ENCODE assay signal across 1 cellular context in genomic region chr20:407097-407952, GRCh38.
TF ChIP-seq lines count a peak whose summit lies in the region.

No MANE protein-coding gene starts in this region.

TF ChIP-seq in K562, 482 proteins besides CTCF, POLR2A, EP300 and RAD21 (continued from another document and continues in another):
- peak; percentile 79 for TF ChIP-seq POLR2H (tag; IDR thresholded peaks at IDR 0.05; ENCODE audit: low read depth)
- peak; percentile 67; the same call in 1 of the 2 replicates for TF ChIP-seq PHF8 (IDR thresholded peaks at IDR 0.05; ENCODE audit: borderline replicate concordance, low read length)
- TF ChIP-seq KAT8 (IDR thresholded peaks at IDR 0.05; ENCODE audit: low read depth) = no peak
- TF ChIP-seq RFX1 (IDR thresholded peaks at IDR 0.05) = no peak
- no peak for TF ChIP-seq SLC30A9 (CRISPR knock-in tag; IDR thresholded peaks at IDR 0.05)
- TF ChIP-seq HDAC2 (IDR thresholded peaks at IDR 0.05) = 0 out of 2 replicates have a peak, but pooled peaks have one; percentile 63
- TF ChIP-seq E2F3 (CRISPR knock-in tag; IDR thresholded peaks at IDR 0.05) = no peak
- no peak for TF ChIP-seq ARID4B (CRISPR knock-in tag; IDR thresholded peaks at IDR 0.05)
- no peak for TF ChIP-seq CLOCK (CRISPR knock-in tag; IDR thresholded peaks at IDR 0.05; ENCODE audit: borderline replicate concordance)
- TF ChIP-seq NCOA2 (IDR thresholded peaks at IDR 0.05; ENCODE audit: partially characterized antibody in 2 of 2) = no peak
- TF ChIP-seq ASH1L (IDR thresholded peaks at IDR 0.05; ENCODE audit: borderline replicate concordance, low read depth, partially characterized antibody) = no peak
- TF ChIP-seq NCOA1 (IDR thresholded peaks at IDR 0.05; ENCODE audit: low read depth) = no peak; the same call in 1 of the 2 replicates
- TF ChIP-seq MCM2 (IDR thresholded peaks at IDR 0.05; ENCODE audit: low read depth) = no peak
- no peak for TF ChIP-seq CBFA2T3 (IDR thresholded peaks at IDR 0.05)
- TF ChIP-seq NR1H2 (CRISPR knock-in tag; IDR thresholded peaks at IDR 0.05) = no peak
- no peak for TF ChIP-seq FOSL1 (tag; conservative IDR thresholded peaks at IDR 0.05)
- TF ChIP-seq THAP12 (CRISPR knock-in tag; IDR thresholded peaks at IDR 0.05) = no peak
- no peak for TF ChIP-seq TBL1XR1 (IDR thresholded peaks at IDR 0.05; ENCODE audit: low read length in 2 of 2)
- no peak for TF ChIP-seq KDM4B (IDR thresholded peaks at IDR 0.05; ENCODE audit: borderline replicate concordance in 2 of 2, low read depth in 1 of 2)
- no peak for TF ChIP-seq BCL6 (CRISPR knock-in tag; IDR thresholded peaks at IDR 0.05)
- no peak for TF ChIP-seq ADNP (tag; IDR thresholded peaks at IDR 0.05)
- TF ChIP-seq CBX1 (IDR thresholded peaks at IDR 0.05; ENCODE audit: low read depth) = no peak
- TF ChIP-seq CHAMP1 (IDR thresholded peaks at IDR 0.05) = no peak
- TF ChIP-seq HDGF (IDR thresholded peaks at IDR 0.05) = no peak
- TF ChIP-seq MLLT1 (IDR thresholded peaks at IDR 0.05) = peak; percentile 47 to 69; a peak in 3 of 4 replicates
- no peak for TF ChIP-seq ZNF318 (IDR thresholded peaks at IDR 0.05; ENCODE audit: borderline replicate concordance in 1 of 2, low read depth in 1 of 2)
- TF ChIP-seq CC2D1A (IDR thresholded peaks at IDR 0.05) = no peak
- TF ChIP-seq GMEB1 (CRISPR knock-in tag; IDR thresholded peaks at IDR 0.05) = no peak; the same call in 1 of the 2 replicates
- no peak for TF ChIP-seq BRF2 (IDR thresholded peaks at IDR 0.05; ENCODE audit: borderline replicate concordance, insufficient read depth, insufficient read length)
- no peak for TF ChIP-seq MIER1 (IDR thresholded peaks at IDR 0.05; ENCODE audit: low read depth)
- no peak for TF ChIP-seq HMG20B (CRISPR knock-in tag; IDR thresholded peaks at IDR 0.05)
- no peak for TF ChIP-seq DIDO1 (tag; IDR thresholded peaks at IDR 0.05; ENCODE audit: low read depth)
- no peak for TF ChIP-seq ZNF324 (CRISPR knock-in tag; IDR thresholded peaks at IDR 0.05)
- no peak for TF ChIP-seq ILK (tag; IDR thresholded peaks at IDR 0.05; ENCODE audit: borderline replicate concordance, low read depth)
